Comparison of ENCODE assay signal across 20 cellular contexts in genomic region chr12:96864335-96864734, GRCh38. TPM values are rescaled to one million over a fixed set of nuclear protein-coding genes. Genes with fewer than 3 reads are reported as not detected.
A peak's percentile ranks its signal among the peaks of the same experiment; 100 is the strongest.
DNase-seq lines count a peak whose midpoint lies in the region; ATAC-seq, FAIRE-seq and TF ChIP-seq lines count a peak whose summit lies in the region.
"Had no signal": no experiment of that assay in that cellular context is flagged by ENCODE, and none has a peak within 500 bp of the region (broad histone marks: within the 10 kb centered on the region; RNA-seq: fewer than 3 reads in every experiment).

No MANE protein-coding gene starts in this region.

- H3K27ac Mint-ChIP-seq in Caco-2 (ENCODE audit: unreplicated experiment) (peak overlapping the region; percentile 50), GM23338 (no peak overlapping the region)
- H3K27ac Mint-ChIP-seq: CD4-positive, alpha-beta T cell; H9; IgD-negative memory B cell had no signal

- no peaks in the 10 kb centered on the region for H3K27me3 Mint-ChIP-seq in Caco-2 (ENCODE audit: insufficient read depth, unreplicated experiment)
- no peaks in the 10 kb centered on the region for H3K27me3 Mint-ChIP-seq in GM23338 (ENCODE audit: insufficient read depth, low read depth, poor library complexity)

- POLR2A ChIA-PET in Caco-2 (lab: Charles Lee), result no interaction called here

- CTCF ChIA-PET in Caco-2 (lab: Charles Lee), result no interaction called here

- H3K4me1 ChIP-seq in Caco-2, result peaks cover 24% of the 10 kb centered on the region
- peaks cover 10% of the 10 kb centered on the region; the same call in 1 of the 2 replicates for H3K4me1 ChIP-seq in GM23338 (ENCODE audit: insufficient read depth)
- no peaks in the 10 kb centered on the region for H3K4me1 ChIP-seq in keratinocyte (ENCODE audit: control insufficient read depth, extremely low read depth, insufficient read depth, low read length)

- no peak overlapping the region for H3K9ac ChIP-seq in keratinocyte (ENCODE audit: control insufficient read depth, extremely low read depth, insufficient read depth, low read length)

- H3K27me3 ChIP-seq in Caco-2 (replicated peaks; ENCODE audit: control insufficient read depth, insufficient read depth, low read length) (no peaks in the 10 kb centered on the region), GM23338 (ENCODE audit: insufficient read depth) (no peaks in the 10 kb centered on the region), keratinocyte (ENCODE audit: control insufficient read depth, extremely low read depth, insufficient read depth, low read length) (no peaks in the 10 kb centered on the region)

- H4K20me1 ChIP-seq in GM23338 (replicated peaks; ENCODE audit: insufficient read depth) (no peaks in the 10 kb centered on the region), keratinocyte (ENCODE audit: control insufficient read depth, extremely low read depth, insufficient read depth, low read length) (no peaks in the 10 kb centered on the region)

- H3K4me3 Mint-ChIP-seq in Caco-2 (ENCODE audit: unreplicated experiment) (no peak overlapping the region), GM23338 (no peak overlapping the region)
- H3K4me3 Mint-ChIP-seq: CD4-positive, alpha-beta T cell; H9; IgD-negative memory B cell had no signal

- no peaks in the 10 kb centered on the region for H3K36me3 ChIP-seq in Caco-2 (ENCODE audit: control insufficient read depth, insufficient read depth, low read length)
- H3K36me3 ChIP-seq in GM23338 (ENCODE audit: insufficient read depth), result no peaks in the 10 kb centered on the region
- H3K36me3 ChIP-seq in keratinocyte (ENCODE audit: control insufficient read depth in 2 of 2, extremely low read depth in 1 of 2, insufficient read depth in 2 of 2, low read length in 2 of 2), result no peaks in the 10 kb centered on the region

- intact Hi-C loops in Caco-2 (cut with micrococcal nuclease; ENCODE audit: unreplicated experiment), result loop anchor here (5.0 kb wide), 1 partner anchor 52 kb away; no protein-coding TSS in a partner anchor

- H2AFZ ChIP-seq in GM23338, result peak overlapping the region; percentile 11; the same call in 1 of the 2 replicates
- H2AFZ ChIP-seq in keratinocyte (ENCODE audit: control insufficient read depth, low read length), result no peak overlapping the region

- FAIRE-seq in keratinocyte (lab: Jason Lieb, UNC), result peak; percentile 9
- FAIRE-seq: A549, GM19239, HepG2 had no signal

- H3K4me1 Mint-ChIP-seq in Caco-2 (ENCODE audit: low read depth, unreplicated experiment) (peaks cover 24% of the 10 kb centered on the region), GM23338 (peaks cover 8% of the 10 kb centered on the region; the same call in 2 of the 3 replicates)
- H3K4me1 Mint-ChIP-seq: IgD-negative memory B cell had no signal

- TF ChIP-seq CTCF in Caco-2 (IDR thresholded peaks at IDR 0.05; ENCODE audit: insufficient read depth in 1 of 2, low read depth in 1 of 2, low read length in 1 of 2, severe bottlenecking in 1 of 2, unreplicated experiment in 1 of 2), result no peak
- TF ChIP-seq CTCF in GM23338 (conservative IDR thresholded peaks at IDR 0.05; ENCODE audit: low read depth in 2 of 2), result no peak
- no peak for TF ChIP-seq CTCF in keratinocyte (optimal IDR thresholded peaks at IDR 0.05 in 1 of 3, IDR thresholded peaks at IDR 0.05 in 1 of 3, conservative IDR thresholded peaks at IDR 0.05 in 1 of 3; ENCODE audit: extremely low read depth in 1 of 3, insufficient read depth in 2 of 3, low read length in 3 of 3)

- no peaks in the 10 kb centered on the region for H3F3A ChIP-seq in GM23338 (replicated peaks; ENCODE audit: low read depth)

- no peak for TF ChIP-seq POLR2A in GM18505 (IDR thresholded peaks at IDR 0.05; ENCODE audit: borderline replicate concordance, extremely low read depth, insufficient read depth, insufficient read length)

- H3K4me3 ChIP-seq in Caco-2 (ENCODE audit: low read depth, low read length) (no peak overlapping the region), GM23338 (no peak overlapping the region), keratinocyte (ENCODE audit: control insufficient read depth in 2 of 3, extremely low read depth in 1 of 3, insufficient read depth in 2 of 3, low read depth in 1 of 3, low read length in 3 of 3) (no peak overlapping the region)
- H3K4me3 ChIP-seq: A549 had no signal

- DNase-seq in DMS79 treated with DMSO at 0.1 percent for 48 hours (lab: John Stamatoyannopoulos, UW) (peak; percentile 6), DMS79 (lab: John Stamatoyannopoulos, UW) (no peak), Caco-2 (no peak), GM23338 (ENCODE audit: low spot score) (no peak), keratinocyte (ENCODE audit: low read depth, low spot score) (no peak)
- DNase-seq: AML-193; Calu3; CD4-positive, alpha-beta T cell; GDM1; GOT3; H9 had no signal

- H3K27ac ChIP-seq in GM23338 (ENCODE audit: low read depth), result no peak overlapping the region
- H3K27ac ChIP-seq in keratinocyte (ENCODE audit: control insufficient read depth, insufficient read depth, low read length), result no peak overlapping the region
- H3K27ac ChIP-seq: 22Rv1, A549, C4-2B had no signal

- H3K9me1 ChIP-seq in keratinocyte (ENCODE audit: control insufficient read depth, extremely low read depth, insufficient read depth, low read length), result no peaks in the 10 kb centered on the region

- no TSS peak for BruUV-seq in Caco-2 (replicated peaks; lab: Mats Ljungman, UMichigan)

- ATAC-seq in GM23338, result no peak
- ATAC-seq in GM18505 (IDR thresholded peaks at IDR 0.05; ENCODE audit: unreplicated experiment), result no peak
- ATAC-seq in GM19463 (IDR thresholded peaks at IDR 0.05; ENCODE audit: unreplicated experiment), result no peak
- no peak for ATAC-seq in GM21360 (IDR thresholded peaks at IDR 0.05; ENCODE audit: unreplicated experiment)
- ATAC-seq: A549, HepG2 had no signal

- H3K9me3 Mint-ChIP-seq in Caco-2 (ENCODE audit: unreplicated experiment) (peaks cover 19% of the 10 kb centered on the region), GM23338 (no peaks in the 10 kb centered on the region)
- H3K9me3 Mint-ChIP-seq: CD4-positive, alpha-beta T cell; H9; IgD-negative memory B cell had no signal

- H3K9me3 ChIP-seq in Caco-2 (no peaks in the 10 kb centered on the region; the same call in 1 of the 2 replicates), keratinocyte (ENCODE audit: control insufficient read depth, low read depth, low read length) (no peaks in the 10 kb centered on the region)
- H3K9me3 ChIP-seq: A549 had no signal

- H3K79me2 ChIP-seq in GM23338 (replicated peaks; ENCODE audit: insufficient read depth), result no peaks in the 10 kb centered on the region
- H3K79me2 ChIP-seq in keratinocyte (ENCODE audit: control insufficient read depth, insufficient read depth, low read length), result no peaks in the 10 kb centered on the region

- dilution Hi-C loops in keratinocyte (cut with MboI; ENCODE audit: extremely low pct_ligation_motif_present, low sequenced_read_pairs), result no loop called here

- H3K9me2 ChIP-seq in GM23338 (ENCODE audit: insufficient read depth), result no peaks in the 10 kb centered on the region; the same call in 1 of the 2 replicates

- H3K4me2 ChIP-seq in GM23338, result no peak overlapping the region
- no peak overlapping the region for H3K4me2 ChIP-seq in keratinocyte (ENCODE audit: control insufficient read depth, extremely low read depth, insufficient read depth, low read depth, low read length)
- H3K4me2 ChIP-seq: A549 had no signal

- peaks cover 9% of the 10 kb centered on the region for H3K36me3 Mint-ChIP-seq in Caco-2 (ENCODE audit: insufficient read depth, unreplicated experiment)
- H3K36me3 Mint-ChIP-seq in GM23338 (ENCODE audit: low read depth), result no peaks in the 10 kb centered on the region
- H3K36me3 Mint-ChIP-seq: IgD-negative memory B cell had no signal

TF ChIP-seq in GM23338, 12 proteins besides CTCF, POLR2A, EP300 and RAD21 (continues in another document):
- TF ChIP-seq ZNF331 (CRISPR knock-in tag; IDR thresholded peaks at IDR 0.05; ENCODE audit: low read depth) (no peak), EZH2 (IDR thresholded peaks at IDR 0.05; ENCODE audit: low read depth, unreplicated experiment) (no peak), REST (IDR thresholded peaks at IDR 0.05; ENCODE audit: unreplicated experiment) (no peak), STAT1 (IDR thresholded peaks at IDR 0.05; ENCODE audit: unreplicated experiment) (no peak), EZH2phosphoT487 (IDR thresholded peaks at IDR 0.05; ENCODE audit: unreplicated experiment) (no peak)

RNA-seq across cellular contexts. Expression of gene NEDD1, which starts 42.7 kb away (rescaled TPM):
- total RNA-seq in Caco-2 (2022), result 21.9 and 23.1 TPM in 2 replicates
- 35.8 and 67.0 TPM in 2 replicates for total RNA-seq in GM23338 (2014; rRNA removed; shearing (Covaris generic))
- polyA plus RNA-seq in GM23338 (2016; fragmentation: Nextera tagmentation; extraction: Ambion mirVana), result 11.7 and 16.0 TPM in 2 replicates
- 20.4 to 44.4 TPM (median 31.7 TPM) in 3 replicates for polyA plus RNA-seq in keratinocyte
- polyA plus RNA-seq in keratinocyte (2011; ENCODE audit: low read depth), result 7.7 TPM
- 11.0 and 23.4 TPM in 2 replicates for polyA plus RNA-seq in keratinocyte (2011; cell fraction: cytosol; rRNA removed)
- polyA plus RNA-seq in keratinocyte (2011; cell fraction: nucleus; rRNA removed), result 18.8 and 21.9 TPM in 2 replicates
- polyA plus RNA-seq in keratinocyte (2012; ENCODE audit: low replicate concordance), result 8.1 and 19.3 TPM in 2 replicates
- 23.4 to 83.6 TPM (median 59.6 TPM) in 3 replicates for polyA minus RNA-seq in keratinocyte
- 13.8 TPM for polyA minus RNA-seq in keratinocyte (2011; cell fraction: cytosol; rRNA and poly(A)+ RNA removed)
- polyA minus RNA-seq in keratinocyte (2011; cell fraction: nucleus; rRNA and poly(A)+ RNA removed), result 23.8 and 53.8 TPM in 2 replicates
